ENCODE assay signal across 9 cellular contexts in the genomic region with DNA sequence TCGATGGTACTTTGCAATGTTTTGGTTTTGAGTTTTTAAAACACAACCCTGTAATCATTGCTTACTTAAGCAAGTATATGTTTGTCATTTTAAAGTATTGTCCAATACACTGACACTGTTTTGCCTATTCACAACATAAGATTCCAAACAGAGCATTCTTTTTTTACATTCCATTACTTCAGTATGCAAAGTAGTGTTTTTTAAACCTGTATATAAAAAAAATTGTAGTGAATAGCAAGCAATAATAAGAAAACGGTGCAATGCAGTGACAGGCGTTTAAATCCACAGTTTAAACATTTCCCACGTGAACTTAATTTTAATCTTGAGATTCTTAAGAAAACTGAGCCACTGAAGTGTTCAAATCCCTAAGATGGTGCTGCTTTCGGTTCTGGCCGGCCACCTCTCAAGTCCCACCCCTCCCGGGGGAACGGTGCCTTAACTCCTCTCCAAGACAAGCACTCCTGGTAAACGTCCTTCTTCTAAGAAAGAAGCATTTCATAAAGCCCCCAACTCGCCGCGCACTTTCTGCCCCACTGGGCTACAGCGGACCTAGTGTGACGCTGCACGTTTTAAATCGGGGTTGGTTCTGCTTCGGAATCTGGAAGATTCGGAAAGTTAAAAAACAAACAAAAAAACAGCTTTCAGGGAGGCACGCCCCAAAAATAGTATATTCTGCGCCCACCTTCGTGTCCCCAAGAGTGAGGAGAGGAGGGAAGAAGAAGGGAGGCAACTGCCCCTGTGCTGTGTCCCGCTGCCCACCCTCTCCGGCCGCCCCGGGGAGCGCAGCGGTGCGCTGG. TPM values are rescaled to one million over a fixed set of nuclear protein-coding genes. Genes with fewer than 3 reads are reported as not detected.
DNase-seq lines count a peak whose midpoint lies in the region; ATAC-seq, FAIRE-seq and TF ChIP-seq lines count a peak whose summit lies in the region.
"Had no signal": no experiment of that assay in that cellular context is flagged by ENCODE, and none has a peak within 500 bp of the region (broad histone marks: within the 10 kb centered on the region; RNA-seq: fewer than 3 reads in every experiment).

No MANE protein-coding gene starts in this region.

- DNase-seq in HT1080 (ENCODE audit: low read depth) = peak; percentile 18
- DNase-seq in mammary epithelial cell = no peak
- peak; percentile 66 for DNase-seq in kidney
- DNase-seq in stimulated activated naive B cell treated with anti-CD40 and anti-IgM and Interleukin-4, amounts not matched to agents 10 μg/mL and 1 μg/mL and 100 μg/mL, for 72 hours = no peak
- no peak for DNase-seq in NCI-H1092 treated with DMSO at 0.1 percent for 48 hours (lab: John Stamatoyannopoulos, UW)
- DNase-seq in NCI-H1092 (lab: John Stamatoyannopoulos, UW) = no peak
- no peak for DNase-seq in NCI-H345 (lab: John Stamatoyannopoulos, UW)
- DNase-seq: activated T-cell treated with anti-CD3 and anti-CD28 coated beads, Interleukin-2, amount 50 U/mL, for 4 hours had no signal

- H3K9ac ChIP-seq in mammary epithelial cell (ENCODE audit: insufficient read depth, low read length) (no peak overlapping the region), kidney (ENCODE audit: low read length in 2 of 2) (peak overlapping the region; percentile 15 to 73)

- peaks cover 60 to 63% of the 10 kb centered on the region in 2 donors for H3K27me3 Mint-ChIP-seq in stimulated activated naive B cell treated with anti-CD40 and anti-IgM and Interleukin-4, amounts not matched to agents 10 μg/mL and 1 μg/mL and 100 μg/mL, for 72 hours

- peak overlapping the region; percentile 67 for H2AFZ ChIP-seq in mammary epithelial cell (ENCODE audit: low read depth, low read length)

- no peaks in the 10 kb centered on the region for H3K36me3 Mint-ChIP-seq in stimulated activated naive B cell treated with anti-CD40 and anti-IgM and Interleukin-4, amounts not matched to agents 10 μg/mL and 1 μg/mL and 100 μg/mL, for 72 hours

- peak overlapping the region; percentile 85 for H3K4me2 ChIP-seq in mammary epithelial cell (ENCODE audit: insufficient read depth, low read depth, low read length)

- BruUV-seq in mammary epithelial cell (replicated peaks; lab: Mats Ljungman, UMichigan) = no TSS peak

- no peaks in the 10 kb centered on the region for H3K79me2 ChIP-seq in mammary epithelial cell (ENCODE audit: insufficient read depth, low read length)

- WGBS in mammary epithelial cell (ENCODE audit: low coverage, missing lambda C conversion rate) = 6% methylated on average over 14 of the region's 28 CpGs

- dilution Hi-C loops in mammary epithelial cell (cut with HindIII; ENCODE audit: low sequenced_read_pairs) = no loop called here

- FAIRE-seq in kidney (lab: Jason Lieb, UNC) = no peak

- H3K27ac ChIP-seq in mammary epithelial cell (ENCODE audit: insufficient read depth, low read depth, low read length) (no peak overlapping the region), kidney (ENCODE audit: low read depth in 2 of 2, low read length in 2 of 2) (peak overlapping the region; percentile 20 to 48)

- no peaks in the 10 kb centered on the region for H3K9me3 Mint-ChIP-seq in stimulated activated naive B cell treated with anti-CD40 and anti-IgM and Interleukin-4, amounts not matched to agents 10 μg/mL and 1 μg/mL and 100 μg/mL, for 72 hours

- H3K9me3 ChIP-seq in mammary epithelial cell (replicated peaks; ENCODE audit: insufficient read depth, low read length) (no peaks in the 10 kb centered on the region), kidney (ENCODE audit: control insufficient read depth in 1 of 2, low read length in 2 of 2) (no peaks in the 10 kb centered on the region)

- TF ChIP-seq CTCF in mammary epithelial cell (conservative IDR thresholded peaks at IDR 0.05 in 1 of 2, IDR thresholded peaks at IDR 0.05 in 1 of 2; ENCODE audit: extremely low read depth in 1 of 2, insufficient read depth in 1 of 2, low read depth in 1 of 2, low read length in 2 of 2) (no peak), kidney (IDR thresholded peaks at IDR 0.05; ENCODE audit: borderline replicate concordance, extremely low read depth, insufficient read depth) (no peak)

- peaks cover 8 to 20% of the 10 kb centered on the region in 2 donors for H3K4me1 Mint-ChIP-seq in stimulated activated naive B cell treated with anti-CD40 and anti-IgM and Interleukin-4, amounts not matched to agents 10 μg/mL and 1 μg/mL and 100 μg/mL, for 72 hours

- H3K36me3 ChIP-seq in mammary epithelial cell (ENCODE audit: insufficient read depth, low read length) (no peaks in the 10 kb centered on the region), kidney (ENCODE audit: control insufficient read depth in 1 of 2, insufficient read depth in 2 of 2, low read length in 2 of 2) (no peaks in the 10 kb centered on the region)

- H3K4me3 Mint-ChIP-seq in stimulated activated naive B cell treated with anti-CD40 and anti-IgM and Interleukin-4, amounts not matched to agents 10 μg/mL and 1 μg/mL and 100 μg/mL, for 72 hours = peak overlapping the region; percentile 73 to 80
- H3K4me3 Mint-ChIP-seq: activated T-cell treated with anti-CD3 and anti-CD28 coated beads, Interleukin-2, amount 50 U/mL, for 4 hours had no signal

- peak in 1 of 2 donors; percentile 7 for ATAC-seq in stimulated activated naive B cell treated with anti-CD40 and anti-IgM and Interleukin-4, amounts not matched to agents 10 μg/mL and 1 μg/mL and 100 μg/mL, for 72 hours (replicated peaks)
- no peak for ATAC-seq in HG02852 (IDR thresholded peaks at IDR 0.05; ENCODE audit: unreplicated experiment)

- H3K27ac Mint-ChIP-seq in stimulated activated naive B cell treated with anti-CD40 and anti-IgM and Interleukin-4, amounts not matched to agents 10 μg/mL and 1 μg/mL and 100 μg/mL, for 72 hours = peak overlapping the region; percentile 61

- intact Hi-C loops in mammary epithelial cell (cut with micrococcal nuclease) = loop anchor here (5.0 kb wide), 1 partner anchor 196 kb away; no protein-coding TSS in a partner anchor
- intact Hi-C loops in kidney (cut with DNase I) = no loop called here

- CTCF ChIA-PET in mammary epithelial cell (lab: Charles Lee; ENCODE audit: low non-redundant PET) = no interaction called here

- peaks cover 55% of the 10 kb centered on the region for H3K27me3 ChIP-seq in mammary epithelial cell (ENCODE audit: insufficient read depth, low read length)

- H4K20me1 ChIP-seq in mammary epithelial cell (ENCODE audit: insufficient read depth, low read length) = no peaks in the 10 kb centered on the region

- peak overlapping the region; percentile 7 to 36 (median 34) for H3K4me3 ChIP-seq in mammary epithelial cell (replicated peaks in 1 of 3; ENCODE audit: insufficient read depth in 1 of 3, low read depth in 2 of 3, low read length in 3 of 3)
- peak overlapping the region; percentile 63 to 77 for H3K4me3 ChIP-seq in kidney (ENCODE audit: low read length in 2 of 2)

- H3K4me1 ChIP-seq in mammary epithelial cell (ENCODE audit: insufficient read depth, low read length) (peaks cover 17% of the 10 kb centered on the region), kidney (ENCODE audit: control insufficient read depth in 1 of 2, insufficient read depth in 1 of 2, low read depth in 1 of 2, low read length in 2 of 2) (no peaks in the 10 kb centered on the region)

- in situ Hi-C loops in mammary epithelial cell (cut with MboI; ENCODE audit: low sequenced_read_pairs in 2 of 2) = no loop called here

RNA-seq across cellular contexts. Expression of a gene that starts 2.9 kb away (rescaled TPM):
- total RNA-seq in HT1080 (2014; rRNA removed; shearing (Covaris generic)) = 0.74 and 0.77 TPM in 2 replicates
- polyA plus RNA-seq in HT1080 (2015; cell fraction: cytosol; rRNA removed) = 0.71 and 0.95 TPM in 2 replicates
- polyA plus RNA-seq in HT1080 (2015; cell fraction: nucleus; rRNA removed) = 0.93 and 1.5 TPM in 2 replicates
- total RNA-seq in mammary epithelial cell = 1 to 10 TPM in 1 of 2 donors, under 1 TPM in 1; 0.61 to 3.7 TPM
- not detected for polyA plus RNA-seq in mammary epithelial cell
- not detected for polyA minus RNA-seq in mammary epithelial cell
- 1.3 TPM for total RNA-seq in kidney
- 0.60 TPM for polyA plus RNA-seq in kidney (ENCODE audit: insufficient read depth, low read depth, low replicate concordance)

Comparison
In these comparisons a context has a peak if more than half of its experiments do, and no peak if none do; other contexts are left out.
1. DNase-seq: peak in HT1080 (single experiment) and kidney (single experiment); none in mammary epithelial cell (single experiment), stimulated activated naive B cell treated with anti-CD40 and anti-IgM and Interleukin-4, amounts not matched to agents 10 μg/mL and 1 μg/mL and 100 μg/mL, for 72 hours (single experiment), NCI-H1092 treated with DMSO at 0.1 percent for 48 hours (single experiment), NCI-H1092 (single experiment) and NCI-H345 (single experiment).